In genomic region chr6:85644374-85644762, GRCh38 we compare ENCODE assay signal across 7 cellular contexts. TPM values are rescaled to one million over a fixed set of nuclear protein-coding genes. Genes with fewer than 3 reads are reported as not detected.
DNase-seq lines count a peak whose midpoint lies in the region; ATAC-seq and TF ChIP-seq lines count a peak whose summit lies in the region.

No MANE protein-coding gene starts in this region.

- H3K79me1 ChIP-seq in H9 (ENCODE audit: insufficient read depth, low read depth, low read length, poor library complexity, severe bottlenecking), result no peaks in the 10 kb centered on the region

- no peak overlapping the region for H3K18ac ChIP-seq in H9 (ENCODE audit: insufficient read length, low read depth, low read length)

- no peaks in the 10 kb centered on the region for H3K27me3 ChIP-seq in H9 (ENCODE audit: insufficient read depth, low read length)
- no peaks in the 10 kb centered on the region for H3K27me3 ChIP-seq in skeletal muscle tissue (ENCODE audit: control insufficient read depth in 3 of 3, insufficient read depth in 3 of 3, low read length in 3 of 3)

- H3K14ac ChIP-seq in H9 (ENCODE audit: insufficient read depth, low read length), result no peak overlapping the region

- TF ChIP-seq CTCF in H9 (conservative IDR thresholded peaks at IDR 0.05) (no peak), foreskin fibroblast (IDR thresholded peaks at IDR 0.05; ENCODE audit: low read depth, low read length) (no peak)

- peak overlapping the region; percentile 88 for H3K4me2 ChIP-seq in H9 (ENCODE audit: insufficient read depth, insufficient read length, low read length)

- no peak overlapping the region for H2BK20ac ChIP-seq in H9 (ENCODE audit: low read depth, low read length, poor library complexity, severe bottlenecking)

- WGBS in H9 (ENCODE audit: extremely low coverage, insufficient read length, low lambda C conversion rate), result no CpG with 5 or more reads among the region's 4 CpGs

- peak overlapping the region; percentile 94 to 97 (median 95) for H3K27ac Mint-ChIP-seq in H9

- no peak overlapping the region for H4K8ac ChIP-seq in H9 (replicated peaks; ENCODE audit: insufficient read length, low read depth, low read length)

- H2AFZ ChIP-seq in H9 (ENCODE audit: low read length), result no peak overlapping the region

- H4K5ac ChIP-seq in H9 (ENCODE audit: insufficient read length, low read depth, low read length), result no peak overlapping the region

- H4K91ac ChIP-seq in H9 (ENCODE audit: insufficient read length, low read depth, low read length), result no peak overlapping the region

- no peaks in the 10 kb centered on the region; the same call in none of the 2 replicates for H3K27me3 Mint-ChIP-seq in H9 (ENCODE audit: low read depth)

- peaks cover 31% of the 10 kb centered on the region for H3K79me2 ChIP-seq in H9 (ENCODE audit: insufficient read depth, low read length)

- no peak overlapping the region for H2BK15ac ChIP-seq in H9 (ENCODE audit: low read depth, low read length)

- H3K4ac ChIP-seq in H9 (ENCODE audit: low read depth, low read length), result peak overlapping the region; percentile 53; the same call in 1 of the 2 replicates

- H2BK120ac ChIP-seq in H9 (ENCODE audit: low read depth, low read length, poor library complexity, severe bottlenecking), result no peak overlapping the region

- peaks cover 22% of the 10 kb centered on the region for H3K36me3 ChIP-seq in SK-N-MC (ENCODE audit: insufficient read depth, low read length)
- peaks cover 6 to 11% (median 8%) of the 10 kb centered on the region in 3 donors for H3K36me3 ChIP-seq in skeletal muscle tissue (ENCODE audit: control insufficient read depth in 3 of 3, insufficient read depth in 3 of 3, low read length in 3 of 3)

- H3K9ac ChIP-seq in H9 (ENCODE audit: extremely low read depth, insufficient read length, low read length), result peak overlapping the region; percentile 97
- H3K9ac ChIP-seq in SK-N-MC (ENCODE audit: insufficient read length), result peak overlapping the region; percentile 99
- peak overlapping the region; percentile 93 to 96 (median 95) for H3K9ac ChIP-seq in skeletal muscle tissue (ENCODE audit: low read depth in 1 of 3, low read length in 3 of 3)

- H3K4me1 ChIP-seq in H9 (ENCODE audit: insufficient read depth, low read length) (peaks cover 2% of the 10 kb centered on the region; the same call in 1 of the 2 replicates), skeletal muscle tissue (ENCODE audit: control insufficient read depth in 3 of 3, insufficient read depth in 3 of 3, low read length in 3 of 3) (peaks cover 13 to 25% (median 20%) of the 10 kb centered on the region in 3 donors)

- no peak overlapping the region for H2AK5ac ChIP-seq in H9 (ENCODE audit: insufficient read length, low read length)

- H2BK12ac ChIP-seq in H9 (ENCODE audit: insufficient read length, low read depth, low read length), result no peak overlapping the region

- H3K23me2 ChIP-seq in H9 (ENCODE audit: insufficient read length, low read depth, low read length, poor library complexity, severe bottlenecking), result peaks cover 8% of the 10 kb centered on the region

- H3K4me3 ChIP-seq in SK-N-MC (peak overlapping the region; percentile 76), foreskin fibroblast (ENCODE audit: low read depth in 1 of 2, low read length in 2 of 2) (peak overlapping the region; percentile 58 to 61), skeletal muscle tissue (ENCODE audit: low read length in 3 of 3) (peak overlapping the region; percentile 76 to 84 (median 82))

- H3K27ac ChIP-seq in H9 (ENCODE audit: insufficient read length, low read depth, low read length) (peak overlapping the region; percentile 98), SK-N-MC (peak overlapping the region; percentile 94), skeletal muscle tissue (ENCODE audit: low read depth, low read length) (peak overlapping the region; percentile 99)

- no peak for ATAC-seq in HG02678 (IDR thresholded peaks at IDR 0.05; ENCODE audit: unreplicated experiment)

- no peaks in the 10 kb centered on the region for H3K9me3 ChIP-seq in H9 (ENCODE audit: control insufficient read depth, low read depth, low read length)
- H3K9me3 ChIP-seq in SK-N-MC (ENCODE audit: low read depth, low read length), result no peaks in the 10 kb centered on the region; the same call in 1 of the 2 replicates
- no peaks in the 10 kb centered on the region for H3K9me3 ChIP-seq in skeletal muscle tissue (ENCODE audit: control insufficient read depth in 3 of 3, low read length in 3 of 3)

- H3K9me3 Mint-ChIP-seq in H9, result peaks cover 10 to 16% of the 10 kb centered on the region in 2 experiments

- peak overlapping the region; percentile 65 for H3K56ac ChIP-seq in H9 (ENCODE audit: insufficient read length, low read depth, low read length)

- DNase-seq in H9 (no peak), SK-N-MC (ENCODE audit: low read depth, low spot score) (peak; percentile 34), foreskin fibroblast (peak in 1 of 2 donors; percentile 30), NCI-H226 (no peak), NOMO-1 treated with dmso at 0.1 percent for 144 hours (lab: John Stamatoyannopoulos, UW; ENCODE audit: unreplicated experiment) (no peak)

- peaks cover 23 to 31% (median 28%) of the 10 kb centered on the region in 3 experiments for H3K36me3 Mint-ChIP-seq in H9 (ENCODE audit: insufficient read depth in 1 of 3, low read depth in 3 of 3)

- H3K4me3 Mint-ChIP-seq in H9, result peak overlapping the region; percentile 76 to 86

- peaks cover 25 to 31% of the 10 kb centered on the region in 2 experiments for H3K4me1 Mint-ChIP-seq in H9

- H2BK5ac ChIP-seq in H9 (ENCODE audit: insufficient read length, low read length), result no peak overlapping the region

- no peak overlapping the region for H3K23ac ChIP-seq in H9 (ENCODE audit: insufficient read length, low read depth, low read length)

- H4K20me1 ChIP-seq in H9 (ENCODE audit: control insufficient read depth, insufficient read depth, insufficient read length), result no peaks in the 10 kb centered on the region

- no peak overlapping the region for H3T11ph ChIP-seq in H9 (ENCODE audit: low read length)

RNA-seq across cellular contexts. Expression of gene SYNCRIP, which starts 1.7 kb away (rescaled TPM):
- 189 and 199 TPM in 2 replicates for total RNA-seq in H9 (2021)
- 62.6 TPM for total RNA-seq in skeletal muscle tissue

RNA-seq across cellular contexts. Expression of gene SNX14, which starts 50.7 kb away (rescaled TPM):
- total RNA-seq in H9 (2021) (33.0 and 35.5 TPM in 2 replicates), skeletal muscle tissue (117 TPM)
